Comparison of ENCODE assay signal across 8 cellular contexts in the genomic region with DNA sequence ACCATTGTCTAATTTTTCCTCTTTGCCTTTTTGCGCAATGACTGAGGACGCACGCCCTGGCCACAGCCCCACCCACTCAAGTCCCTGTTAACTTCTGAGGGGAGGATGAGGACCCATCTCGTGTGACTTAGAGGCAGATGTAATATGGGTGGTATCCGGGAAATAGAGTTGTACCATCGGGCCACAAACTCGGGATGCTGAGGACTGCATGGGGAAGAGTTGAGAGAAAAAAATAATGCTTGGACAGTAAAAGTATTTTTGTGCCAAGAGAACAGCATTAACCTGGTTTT. TPM values are rescaled to one million over a fixed set of nuclear protein-coding genes. Genes with fewer than 3 reads are reported as not detected.
DNase-seq lines count a peak whose midpoint lies in the region; ATAC-seq and TF ChIP-seq lines count a peak whose summit lies in the region.

No MANE protein-coding gene starts in this region.

- peak overlapping the region in 3 of 4 donors; percentile 80 to 94 (median 89) for H3K27ac ChIP-seq in body of pancreas
- H3K27ac ChIP-seq in muscle layer of duodenum (ENCODE audit: low read length), result peak overlapping the region; percentile 63

- TF ChIP-seq CTCF in Calu3 (IDR thresholded peaks at IDR 0.05; ENCODE audit: unreplicated experiment), result no peak
- TF ChIP-seq CTCF in body of pancreas (IDR thresholded peaks at IDR 0.05), result no peak

- H3K36me3 Mint-ChIP-seq in Calu3 (ENCODE audit: insufficient read depth, unreplicated experiment), result peaks cover 30% of the 10 kb centered on the region

- no peaks in the 10 kb centered on the region for H3K9me3 Mint-ChIP-seq in Calu3 (ENCODE audit: low read depth, unreplicated experiment)

- intact Hi-C loops in Calu3 (cut with micrococcal nuclease; ENCODE audit: unreplicated experiment) (no loop called here), body of pancreas (cut with DNase I) (no loop called here)

- peaks cover 15% of the 10 kb centered on the region for H3K4me1 Mint-ChIP-seq in Calu3 (ENCODE audit: low read depth, unreplicated experiment)

- CTCF ChIA-PET in Calu3 (lab: Charles Lee), result interaction anchor here (0.6 to 2.7 kb wide), 2 partner anchors 34 to 125 kb away, joined by 4 to 12 read pairs; partner anchors contain the start of genes FAM216A and GPN3

- ATAC-seq in HG03354 (IDR thresholded peaks at IDR 0.05; ENCODE audit: poor library complexity, severe bottlenecking, unreplicated experiment) (peak; percentile 11), body of pancreas (no peak)

- DNase-seq in Calu3 (no peak), body of pancreas (no peak), COR-L47 (lab: John Stamatoyannopoulos, UW) (no peak), NCI-H2227 (lab: John Stamatoyannopoulos, UW; ENCODE audit: unreplicated experiment) (no peak), NOMO-1 treated with DMSO at 0.1 percent for 48 hours (lab: John Stamatoyannopoulos, UW; ENCODE audit: unreplicated experiment) (no peak), NCI-H1417 treated with DMSO at 0.1 percent for 48 hours (lab: John Stamatoyannopoulos, UW) (no peak)

- H3K36me3 ChIP-seq in body of pancreas (replicated peaks in 1 of 2; ENCODE audit: insufficient read depth in 1 of 2, low read depth in 2 of 2), result no peaks in the 10 kb centered on the region
- peaks cover 0 to 6% of the 10 kb centered on the region in 2 donors for H3K36me3 ChIP-seq in muscle layer of duodenum (ENCODE audit: control insufficient read depth in 1 of 2, insufficient read depth in 2 of 2, low read length in 2 of 2)

- WGBS in body of pancreas, 2 donors, result 48 to 52% methylated on average over 7 of the region's 7 CpGs

- H3K27me3 ChIP-seq in body of pancreas, result no peaks in the 10 kb centered on the region
- no peaks in the 10 kb centered on the region for H3K27me3 ChIP-seq in muscle layer of duodenum (ENCODE audit: low read depth, low read length)

- peak overlapping the region; percentile 77 for H3K27ac Mint-ChIP-seq in Calu3 (ENCODE audit: unreplicated experiment)

- TF ChIP-seq POLR2A in body of pancreas (IDR thresholded peaks at IDR 0.05), result no peak

- H3K4me3 ChIP-seq in body of pancreas (no peak overlapping the region), muscle layer of duodenum (ENCODE audit: low read depth in 1 of 2, low read length in 2 of 2) (peak overlapping the region; percentile 96 to 98)

- H3K4me1 ChIP-seq in body of pancreas (peaks cover 27% of the 10 kb centered on the region), muscle layer of duodenum (ENCODE audit: control insufficient read depth in 1 of 2, insufficient read depth in 2 of 2, low read length in 2 of 2) (peaks cover 16 to 28% of the 10 kb centered on the region in 2 donors)

- H3K9me3 ChIP-seq in body of pancreas (no peaks in the 10 kb centered on the region), muscle layer of duodenum (ENCODE audit: control insufficient read depth in 1 of 2, low read length in 2 of 2) (no peaks in the 10 kb centered on the region)

- BruUV-seq in Calu3 (replicated peaks; lab: Mats Ljungman, UMichigan), result TSS peak; percentile 85

- H3K27me3 Mint-ChIP-seq in Calu3 (ENCODE audit: unreplicated experiment), result no peaks in the 10 kb centered on the region

- peak overlapping the region; percentile 95 for H3K4me3 Mint-ChIP-seq in Calu3 (ENCODE audit: low read depth, unreplicated experiment)

RNA-seq across cellular contexts. Expression of gene RAD9B, which starts 0.3 kb away (rescaled TPM):
- total RNA-seq in Calu3 (2022) (0.80 and 1.9 TPM in 2 replicates), body of pancreas (1 to 10 TPM in 1 of 2 donors, not detected in 1; 2.3 TPM)

RNA-seq across cellular contexts. Expression of gene VPS29, which starts 0.5 kb away (rescaled TPM):
- total RNA-seq in Calu3 (2022) (156 and 164 TPM in 2 replicates), body of pancreas (10 to 100 TPM; 39.2 to 62.0 TPM)

RNA-seq across cellular contexts. Expression of gene FAM216A, which starts 33.7 kb away (rescaled TPM):
- total RNA-seq in Calu3 (2022) (10.5 and 11.2 TPM in 2 replicates), body of pancreas (1 to 10 TPM in 1 of 2 donors, under 1 TPM in 1; 0.99 to 2.6 TPM)

RNA-seq across cellular contexts. Expression of gene GPN3, which starts 34.3 kb away (rescaled TPM):
- total RNA-seq in Calu3 (2022), result 31.8 and 35.9 TPM in 2 replicates
- total RNA-seq in body of pancreas, result 1 to 10 TPM; 5.6 to 8.0 TPM

RNA-seq across cellular contexts. Expression of gene ARPC3, which starts 52.3 kb away (rescaled TPM):
- 321 and 344 TPM in 2 replicates for total RNA-seq in Calu3 (2022)
- total RNA-seq in body of pancreas, result 100 to 1,000 TPM in 1 of 2 donors, 10 to 100 TPM in 1; 48.5 to 101 TPM

Comparison
In these comparisons a context has a peak if more than half of its experiments do, and no peak if none do; other contexts are left out.
1. H3K4me3 ChIP-seq: peak in muscle layer of duodenum (2 of 2); none in body of pancreas (0 of 2).